22 cellular contexts compared by ENCODE assay signal in the genomic region with DNA sequence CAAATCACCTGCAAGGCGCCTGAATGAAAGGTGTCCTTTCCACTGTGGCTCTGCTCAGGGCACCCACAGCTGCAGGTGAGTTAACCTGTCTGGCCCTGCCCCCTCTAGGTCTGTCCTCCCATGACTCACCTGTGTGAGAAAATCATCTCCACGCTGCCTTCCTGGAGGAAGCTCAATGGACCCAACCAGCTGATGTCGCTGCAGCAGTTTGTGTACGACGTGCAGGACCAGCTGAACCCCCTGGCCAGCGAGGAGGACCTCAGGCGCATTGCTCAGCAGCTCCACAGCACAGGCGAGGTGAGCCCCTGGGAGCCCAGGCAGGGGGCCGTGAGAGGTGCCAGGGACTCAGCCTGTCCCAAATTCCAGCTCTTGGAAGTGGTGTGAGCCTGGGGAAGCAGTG. TPM values are rescaled to one million over a fixed set of nuclear protein-coding genes. Genes with fewer than 3 reads are reported as not detected.
"Had no signal": no experiment of that assay in that cellular context is flagged by ENCODE, and none has a peak within 500 bp of the region (broad histone marks: within the 10 kb centered on the region; RNA-seq: fewer than 3 reads in every experiment).

No MANE protein-coding gene starts in this region.

- H3K4me2 ChIP-seq: hepatocyte, neural progenitor cell had no signal

- DNase-seq: activated CD4-positive, alpha-beta T cell treated with anti-CD3 and anti-CD28 coated beads, Interleukin-2, amount 10 ng/mL, durations not matched to agents 7 days and 5 days; activated CD4-positive, CD25-positive, alpha-beta regulatory T cell treated with anti-CD3 and anti-CD28 coated beads, Interleukin-2, amount 50 U/mL, for 72 hours; activated CD8-positive, alpha-beta T cell treated with anti-CD3 and anti-CD28 coated beads, Interleukin-2, amount 10 ng/mL, durations not matched to agents 7 days and 5 days; activated gamma-delta T cell; activated naive CD4-positive, alpha-beta T cell treated with anti-CD3 and anti-CD28 coated beads, Interleukin-2, amount 50 U/mL, for 16 hours; dermis blood vessel endothelial cell; effector CD8-positive, alpha-beta T cell; glutamatergic neuron; immature natural killer cell; kidney glomerular epithelial cell; naive B cell; spleen; stimulated activated CD4-positive, alpha-beta T cell treated with anti-CD3 and anti-CD28 coated beads, Interleukin-4, amount 100 ng/mL, for 1 hour; stimulated activated naive CD4-positive, alpha-beta T cell; upper lobe of left lung had no signal

- H2AFZ ChIP-seq: hepatocyte, neural progenitor cell had no signal

- H3K9me3 Mint-ChIP-seq: activated CD4-positive, alpha-beta T cell treated with anti-CD3 and anti-CD28 coated beads, Interleukin-2, amount 10 ng/mL, durations not matched to agents 7 days and 5 days; activated T-helper 1 cell treated with anti-CD3 and anti-CD28 coated beads, Interleukin-12 subunit alpha, Interleukin-12 subunit beta, Interleukin-2, Interleukin-4 antibody, amounts not matched to agents 30 ng/mL and 10 ng/mL and 1 ng/mL, durations not matched to agents 14 hours and 24 hours and 36 hours; brain; immature natural killer cell; neural progenitor cell had no signal

- H3K4me3 ChIP-seq: hepatocyte, neural progenitor cell, spleen, thoracic aorta, upper lobe of left lung had no signal

- H3K27me3 ChIP-seq: hepatocyte, neural progenitor cell, spleen, upper lobe of left lung had no signal

- H3K27ac Mint-ChIP-seq: activated CD4-positive, alpha-beta T cell treated with anti-CD3 and anti-CD28 coated beads, Interleukin-2, amount 10 ng/mL, durations not matched to agents 7 days and 5 days; activated CD8-positive, alpha-beta T cell treated with anti-CD3 and anti-CD28 coated beads, Interleukin-2, amount 10 ng/mL, durations not matched to agents 7 days and 5 days; activated T-helper 1 cell treated with anti-CD3 and anti-CD28 coated beads, Interleukin-12 subunit alpha, Interleukin-12 subunit beta, Interleukin-2, Interleukin-4 antibody, amounts not matched to agents 30 ng/mL and 10 ng/mL and 1 ng/mL, durations not matched to agents 14 hours and 24 hours and 36 hours; immature natural killer cell; memory B cell; naive B cell had no signal

- H3K4me3 Mint-ChIP-seq: activated CD4-positive, alpha-beta T cell treated with anti-CD3 and anti-CD28 coated beads, Interleukin-2, amount 10 ng/mL, durations not matched to agents 7 days and 5 days; activated CD8-positive, alpha-beta T cell treated with anti-CD3 and anti-CD28 coated beads, Interleukin-2, amount 10 ng/mL, durations not matched to agents 7 days and 5 days; activated T-helper 1 cell treated with anti-CD3 and anti-CD28 coated beads, Interleukin-12 subunit alpha, Interleukin-12 subunit beta, Interleukin-2, Interleukin-4 antibody, amounts not matched to agents 30 ng/mL and 10 ng/mL and 1 ng/mL, durations not matched to agents 14 hours and 24 hours and 36 hours; brain; immature natural killer cell; memory B cell; naive B cell; neural progenitor cell had no signal

- H3K36me3 ChIP-seq: thoracic aorta had no signal

- ATAC-seq: activated CD8-positive, alpha-beta T cell treated with anti-CD3 and anti-CD28 coated beads, Interleukin-2, amount 10 ng/mL, durations not matched to agents 7 days and 5 days had no signal

- H3K4me1 Mint-ChIP-seq: brain, immature natural killer cell, memory B cell, naive B cell had no signal

- H3K36me3 Mint-ChIP-seq: memory B cell, naive B cell had no signal

- H3K27ac ChIP-seq: neural progenitor cell, spleen, thoracic aorta, upper lobe of left lung, VCaP had no signal

- H3K79me2 ChIP-seq: hepatocyte had no signal

- H3K9ac ChIP-seq: neural progenitor cell had no signal

- H3K27me3 Mint-ChIP-seq: brain, memory B cell, naive B cell had no signal

- H3K9me3 ChIP-seq: spleen, thoracic aorta, upper lobe of left lung had no signal

RNA-seq across cellular contexts. Expression of gene CTSL, which starts 23.0 kb away (rescaled TPM):
- total RNA-seq: activated CD8-positive, alpha-beta T cell treated with anti-CD3 and anti-CD28 coated beads, Interleukin-2, amount 10 ng/mL, durations not matched to agents 7 days and 5 days had no signal
